In the genomic region with DNA sequence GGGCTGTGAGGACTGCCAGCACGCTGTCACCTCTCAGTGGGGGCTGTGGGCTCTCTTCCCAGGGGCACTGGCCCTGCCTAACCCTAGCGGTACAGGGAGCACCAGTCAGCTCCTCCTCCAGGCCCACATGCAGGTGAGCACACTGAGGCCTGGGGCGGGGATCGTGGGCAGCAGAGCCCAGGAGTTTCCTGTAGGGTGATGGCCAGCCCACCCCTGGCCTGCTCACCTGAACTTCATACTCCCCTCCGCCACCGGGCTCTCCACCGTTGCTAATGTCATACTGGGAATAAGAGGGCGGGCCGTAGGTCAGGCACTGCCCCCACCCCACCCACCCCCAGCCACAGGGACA, we compare ENCODE assay signal across 9 cellular contexts. TPM values are rescaled to one million over a fixed set of nuclear protein-coding genes. Genes with fewer than 3 reads are reported as not detected.
A peak's percentile ranks its signal among the peaks of the same experiment; 100 is the strongest.
DNase-seq lines count a peak whose midpoint lies in the region; ATAC-seq and TF ChIP-seq lines count a peak whose summit lies in the region.
"Had no signal": no experiment of that assay in that cellular context is flagged by ENCODE, and none has a peak within 500 bp of the region (broad histone marks: within the 10 kb centered on the region; RNA-seq: fewer than 3 reads in every experiment).

No MANE protein-coding gene starts in this region.

- peak overlapping the region; percentile 86 for H3K27ac ChIP-seq in left ventricle myocardium inferior (replicated peaks)

- DNase-seq in T-helper 17 cell (no peak), left ventricle myocardium inferior (no peak), NCI-H1694 (lab: John Stamatoyannopoulos, UW) (no peak), GM10248 (ENCODE audit: extremely low spot score) (no peak), NCI-H2081 treated with DMSO at 0.1 percent for 48 hours (lab: John Stamatoyannopoulos, UW) (no peak)

- H3K27me3 ChIP-seq in left ventricle myocardium inferior (ENCODE audit: low read depth) = no peaks in the 10 kb centered on the region
- peaks cover 11% of the 10 kb centered on the region for H3K27me3 ChIP-seq in skeletal muscle satellite cell (ENCODE audit: control insufficient read depth, insufficient read depth, low read length)

- no peak overlapping the region for H3K4me3 Mint-ChIP-seq in T-helper 17 cell

- H3K9ac ChIP-seq in skeletal muscle satellite cell (ENCODE audit: low read depth, low read length) = no peak overlapping the region

- peaks cover 39% of the 10 kb centered on the region for H3K4me1 Mint-ChIP-seq in T-helper 17 cell

- peaks cover 4% of the 10 kb centered on the region for H3K36me3 Mint-ChIP-seq in T-helper 17 cell (ENCODE audit: low read depth)

- H3K36me3 ChIP-seq in left ventricle myocardium inferior = no peaks in the 10 kb centered on the region
- H3K36me3 ChIP-seq in skeletal muscle satellite cell (ENCODE audit: insufficient read depth, low read length) = no peaks in the 10 kb centered on the region

- TF ChIP-seq CTCF in left ventricle myocardium inferior (IDR thresholded peaks at IDR 0.05; ENCODE audit: borderline replicate concordance) = no peak
- no peak for TF ChIP-seq CTCF in GM10248 (IDR thresholded peaks at IDR 0.05; ENCODE audit: control extremely low read depth, extremely low read depth, low read depth, missing control alignments)

- peaks cover 9% of the 10 kb centered on the region for H3K27me3 Mint-ChIP-seq in T-helper 17 cell

- peak; percentile 11 for ATAC-seq in GM18511 (IDR thresholded peaks at IDR 0.05; ENCODE audit: unreplicated experiment)
- ATAC-seq in T-helper 17 cell = no peak
- no peak for ATAC-seq in HG03565 (IDR thresholded peaks at IDR 0.05; ENCODE audit: unreplicated experiment)

- H3K4me3 ChIP-seq in left ventricle myocardium inferior (peak overlapping the region; percentile 62), skeletal muscle satellite cell (ENCODE audit: low read length) (peak overlapping the region; percentile 68)

- H3K4me2 ChIP-seq in skeletal muscle satellite cell (ENCODE audit: low read length) = peak overlapping the region; percentile 89

- peaks cover 17% of the 10 kb centered on the region for H3K4me1 ChIP-seq in left ventricle myocardium inferior
- peaks cover 23% of the 10 kb centered on the region for H3K4me1 ChIP-seq in skeletal muscle satellite cell (ENCODE audit: control insufficient read depth, insufficient read depth, low read length)

- H3K9me3 ChIP-seq in T-helper 17 cell (ENCODE audit: control insufficient read depth, low read length, poor library complexity, severe bottlenecking) = no peaks in the 10 kb centered on the region
- no peaks in the 10 kb centered on the region for H3K9me3 ChIP-seq in left ventricle myocardium inferior (replicated peaks)
- no peaks in the 10 kb centered on the region for H3K9me3 ChIP-seq in skeletal muscle satellite cell (replicated peaks; ENCODE audit: low read length)

- POLR2A ChIA-PET in GM10248 (lab: Yijun Ruan, JAX) = no interaction called here

- CTCF ChIA-PET in GM10248 (lab: Yijun Ruan, JAX) = interaction anchor here (0.7 to 4.3 kb wide), 82 partner anchors 9 to 685 kb away, joined by 3 to 45 read pairs (median 5); partner anchors contain the start of genes BCL9L, CBL, CENATAC and CXCR5

- peak overlapping the region; percentile 49 for H3K27ac Mint-ChIP-seq in T-helper 17 cell

- intact Hi-C loops in left ventricle myocardium inferior (cut with micrococcal nuclease) = no loop called here

RNA-seq across cellular contexts. Expression of gene TREH, which starts 10.0 kb away (rescaled TPM):
- total RNA-seq in T-helper 17 cell (not detected), left ventricle myocardium inferior (not detected)
- total RNA-seq in skeletal muscle satellite cell (2012; rRNA removed) = not detected in 2 replicates
- total RNA-seq: NCI-H460 had no signal
